Comparison of ENCODE assay signal across 23 cellular contexts in genomic region chr1:193311226-193311948, GRCh38.
A peak's percentile ranks its signal among the peaks of the same experiment; 100 is the strongest.
DNase-seq lines count a peak whose midpoint lies in the region; ATAC-seq and TF ChIP-seq lines count a peak whose summit lies in the region.
"Had no signal": no experiment of that assay in that cellular context is flagged by ENCODE, and none has a peak within 500 bp of the region (broad histone marks: within the 10 kb centered on the region; RNA-seq: fewer than 3 reads in every experiment).

No MANE protein-coding gene starts in this region.

- WGBS in endodermal cell (ENCODE audit: insufficient coverage in 1 of 2, insufficient read length in 1 of 2), 2 experiments, result 90 to 100% methylated on average over 1 to 4 of the region's 4 CpGs

- H3K4me1 Mint-ChIP-seq in CD4-positive, CD25-positive, alpha-beta regulatory T cell, result peaks cover 13 to 24% (median 15%) of the 10 kb centered on the region in 4 donors
- H3K4me1 Mint-ChIP-seq in endodermal cell, result peaks cover 28% of the 10 kb centered on the region
- H3K4me1 Mint-ChIP-seq: activated B cell treated with CpG ODN at 0.5 μM for 24 hours, B cell, naive B cell had no signal

- DNase-seq in CD4-positive, CD25-positive, alpha-beta regulatory T cell, result peak in 1 of 3 donors; percentile 11
- DNase-seq in DMS53 (lab: John Stamatoyannopoulos, UW) (peak; percentile 67), NCI-H2171 (lab: John Stamatoyannopoulos, UW) (peak; percentile 28), endodermal cell (no peak), midbrain (lab: John Stamatoyannopoulos, UW) (no peak), SIG-M5 treated with dmso at 0.1 percent for 504 hours (lab: John Stamatoyannopoulos, UW; ENCODE audit: unreplicated experiment) (no peak), NCI-H226 (no peak), EL (no peak)
- DNase-seq: activated B cell treated with CpG ODN at 0.5 μM for 24 hours; activated gamma-delta T cell; left ventricle myocardium inferior; naive B cell; NCI-H82; stimulated activated CD4-positive, alpha-beta T cell treated with anti-CD3 and anti-CD28 coated beads, Interleukin-4, amount 100 ng/mL, for 4 hours; SW 1271 had no signal

- H3K9me3 Mint-ChIP-seq in CD4-positive, CD25-positive, alpha-beta regulatory T cell, result peaks cover 0 to 3% (median 0%) of the 10 kb centered on the region in 7 donors
- no peaks in the 10 kb centered on the region for H3K9me3 Mint-ChIP-seq in endodermal cell
- H3K9me3 Mint-ChIP-seq: activated B cell treated with CpG ODN at 0.5 μM for 24 hours had no signal

- no peaks in the 10 kb centered on the region for H3K9me3 ChIP-seq in CD4-positive, CD25-positive, alpha-beta regulatory T cell (ENCODE audit: control insufficient read depth in 2 of 2, low read length in 2 of 2)
- H3K9me3 ChIP-seq in endodermal cell (ENCODE audit: control insufficient read depth, low read length), result no peaks in the 10 kb centered on the region
- H3K9me3 ChIP-seq: ascending aorta, left ventricle myocardium inferior, thoracic aorta had no signal

- no peak overlapping the region for H3K27ac ChIP-seq in CD4-positive, CD25-positive, alpha-beta regulatory T cell (ENCODE audit: insufficient read depth, low read length, poor library complexity, severe bottlenecking)
- no peak overlapping the region for H3K27ac ChIP-seq in endodermal cell (ENCODE audit: low read depth, low read length)
- H3K27ac ChIP-seq: ascending aorta, coronary artery, epithelial cell of prostate, HL-60, KMS-11, left ventricle myocardium inferior, skin epidermis, thoracic aorta had no signal

- H3K36me3 Mint-ChIP-seq in CD4-positive, CD25-positive, alpha-beta regulatory T cell, result no peaks in the 10 kb centered on the region
- no peaks in the 10 kb centered on the region for H3K36me3 Mint-ChIP-seq in endodermal cell (ENCODE audit: low read depth)
- H3K36me3 Mint-ChIP-seq: naive B cell had no signal

- peaks cover 1% of the 10 kb centered on the region for H3K27me3 Mint-ChIP-seq in CD4-positive, CD25-positive, alpha-beta regulatory T cell
- H3K27me3 Mint-ChIP-seq in endodermal cell (ENCODE audit: insufficient read depth), result no peaks in the 10 kb centered on the region

- peak overlapping the region; percentile 33 for H3K4me3 ChIP-seq in CD4-positive, CD25-positive, alpha-beta regulatory T cell (ENCODE audit: low read depth, low read length)
- H3K4me3 ChIP-seq in endodermal cell (ENCODE audit: low read length), result peak overlapping the region; percentile 31
- H3K4me3 ChIP-seq: ascending aorta, coronary artery, left ventricle myocardium inferior, skin epidermis, thoracic aorta had no signal

- no peak for TF ChIP-seq CTCF in endodermal cell (conservative IDR thresholded peaks at IDR 0.05)

- peak overlapping the region in 3 of 4 donors; percentile 41 to 75 (median 46) for H3K4me3 Mint-ChIP-seq in CD4-positive, CD25-positive, alpha-beta regulatory T cell
- no peak overlapping the region for H3K4me3 Mint-ChIP-seq in endodermal cell
- H3K4me3 Mint-ChIP-seq: activated B cell treated with CpG ODN at 0.5 μM for 24 hours, B cell, naive B cell had no signal

- no peak for ATAC-seq in CD4-positive, CD25-positive, alpha-beta regulatory T cell (ENCODE audit: low read depth in 2 of 2)

- peaks cover 11% of the 10 kb centered on the region for H3K4me1 ChIP-seq in CD4-positive, CD25-positive, alpha-beta regulatory T cell (ENCODE audit: control insufficient read depth, insufficient read depth, low read length, poor library complexity, severe bottlenecking)
- H3K4me1 ChIP-seq in endodermal cell (ENCODE audit: control insufficient read depth, insufficient read depth, low read length), result peaks cover 8% of the 10 kb centered on the region
- H3K4me1 ChIP-seq: ascending aorta, left ventricle myocardium inferior had no signal

- H3K36me3 ChIP-seq in CD4-positive, CD25-positive, alpha-beta regulatory T cell (ENCODE audit: control insufficient read depth, insufficient read depth, low read length), result no peaks in the 10 kb centered on the region
- H3K36me3 ChIP-seq in endodermal cell (ENCODE audit: control insufficient read depth, insufficient read depth, low read length), result no peaks in the 10 kb centered on the region
- H3K36me3 ChIP-seq: ascending aorta, left ventricle myocardium inferior, thoracic aorta had no signal

- H3K9ac ChIP-seq in endodermal cell (ENCODE audit: extremely low read depth, low read length, poor library complexity, severe bottlenecking), result no peak overlapping the region
- H3K9ac ChIP-seq: KMS-11 had no signal

- no peaks in the 10 kb centered on the region for H3K27me3 ChIP-seq in CD4-positive, CD25-positive, alpha-beta regulatory T cell (ENCODE audit: control insufficient read depth, insufficient read depth, low read length)
- H3K27me3 ChIP-seq in endodermal cell (ENCODE audit: control insufficient read depth, insufficient read depth, low read length, poor library complexity, severe bottlenecking), result no peaks in the 10 kb centered on the region
- H3K27me3 ChIP-seq: ascending aorta had no signal

- H3K27ac Mint-ChIP-seq in CD4-positive, CD25-positive, alpha-beta regulatory T cell, result peak overlapping the region; percentile 65 to 67 (median 67)
- no peak overlapping the region for H3K27ac Mint-ChIP-seq in endodermal cell
- H3K27ac Mint-ChIP-seq: activated B cell treated with CpG ODN at 0.5 μM for 24 hours, B cell had no signal

Comparison
In these comparisons a context has a peak if more than half of its experiments do, and no peak if none do; other contexts are left out.
1. DNase-seq: peak in DMS53 (single experiment) and NCI-H2171 (single experiment); none in endodermal cell (single experiment), midbrain (single experiment), SIG-M5 treated with dmso at 0.1 percent for 504 hours (single experiment), NCI-H226 (single experiment) and EL (single experiment).